ENCODE assay signal across 8 cellular contexts in the genomic region with DNA sequence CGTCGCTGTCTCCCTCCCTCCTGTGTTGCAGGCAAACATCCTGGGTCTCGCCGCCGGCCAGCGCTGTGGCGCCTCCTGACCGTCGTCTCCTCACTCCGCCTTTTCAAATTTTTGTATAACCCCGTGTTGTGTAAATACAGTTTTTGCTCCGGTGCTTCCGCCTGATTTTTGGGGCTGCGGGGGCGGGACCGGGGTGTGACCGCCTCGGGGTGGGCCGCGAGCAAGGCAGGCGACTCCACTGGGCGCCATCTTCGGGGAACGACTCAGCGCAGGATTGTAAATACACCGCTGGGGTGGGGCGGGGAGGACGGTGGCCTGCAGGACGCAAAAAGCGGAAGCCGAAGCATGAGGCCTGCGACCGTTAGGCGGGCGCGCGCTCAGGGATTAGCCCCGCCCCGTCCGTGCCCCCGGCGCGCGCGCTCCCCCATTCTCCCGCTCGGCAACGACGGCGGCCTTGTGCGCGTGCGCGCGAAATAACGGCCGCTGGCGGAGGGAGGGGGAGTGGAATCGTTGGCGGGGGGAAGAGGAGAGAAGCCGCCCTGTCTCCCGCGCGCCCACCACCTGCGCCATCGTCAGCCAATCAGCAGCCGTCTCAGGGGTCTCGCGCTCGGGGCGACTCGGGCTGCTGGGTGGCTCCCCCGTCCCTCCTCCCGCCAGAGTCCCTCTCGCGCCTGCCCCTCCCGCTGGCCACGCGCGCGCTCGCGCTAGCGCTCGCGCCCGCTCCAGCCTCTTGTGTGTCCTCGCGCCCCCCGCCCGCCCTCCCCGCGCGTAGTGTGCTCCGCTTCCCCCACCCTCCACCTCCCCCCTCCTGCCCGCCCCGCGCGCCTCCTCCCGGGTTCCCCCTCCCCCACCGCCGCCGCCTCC.
A peak's percentile ranks its signal among the peaks of the same experiment; 100 is the strongest.
DNase-seq lines count a peak whose midpoint lies in the region; ATAC-seq and TF ChIP-seq lines count a peak whose summit lies in the region.

No MANE protein-coding gene starts in this region.

- DNase-seq in AG10803 (ENCODE audit: low read depth) (peak; percentile 98), NCI-H446 (lab: John Stamatoyannopoulos, UW) (peak; percentile 97 to 98), cerebellar cortex (ENCODE audit: low spot score) (peak; percentile 96), islet precursor cell (peak; percentile 99)
- DNase-seq in activated CD4-positive, CD25-positive, alpha-beta regulatory T cell treated with anti-CD3 and anti-CD28 coated beads, Interleukin-2, amount 50 U/mL, for 72 hours = peak; percentile 97
- DNase-seq in stimulated activated CD4-positive, alpha-beta T cell treated with anti-CD3 and anti-CD28 coated beads, Interleukin-12 subunit alpha, Interleukin-12 subunit beta, amount 100 ng/mL, for 24 hours (ENCODE audit: low read depth in 2 of 2) = peak; percentile 93 to 96

- TF ChIP-seq CTCF in AG10803 (conservative IDR thresholded peaks at IDR 0.05; ENCODE audit: low read length) = no peak; the same call in 1 of the 2 replicates

- H3K4me3 ChIP-seq in AG10803 (ENCODE audit: low read length) = peak overlapping the region; percentile 94

- ATAC-seq in GM19025 (IDR thresholded peaks at IDR 0.05; ENCODE audit: low read depth, unreplicated experiment) = peak; percentile 43
- peak; percentile 51 for ATAC-seq in HG03196 (IDR thresholded peaks at IDR 0.05; ENCODE audit: unreplicated experiment)

Comparison
In these comparisons a context has a peak if more than half of its experiments do, and no peak if none do; other contexts are left out.
1. Peak in every context shown above with its lines: DNase-seq, ATAC-seq and H3K4me3 ChIP-seq.